Comparison of ENCODE assay signal across 8 cellular contexts in the genomic region with DNA sequence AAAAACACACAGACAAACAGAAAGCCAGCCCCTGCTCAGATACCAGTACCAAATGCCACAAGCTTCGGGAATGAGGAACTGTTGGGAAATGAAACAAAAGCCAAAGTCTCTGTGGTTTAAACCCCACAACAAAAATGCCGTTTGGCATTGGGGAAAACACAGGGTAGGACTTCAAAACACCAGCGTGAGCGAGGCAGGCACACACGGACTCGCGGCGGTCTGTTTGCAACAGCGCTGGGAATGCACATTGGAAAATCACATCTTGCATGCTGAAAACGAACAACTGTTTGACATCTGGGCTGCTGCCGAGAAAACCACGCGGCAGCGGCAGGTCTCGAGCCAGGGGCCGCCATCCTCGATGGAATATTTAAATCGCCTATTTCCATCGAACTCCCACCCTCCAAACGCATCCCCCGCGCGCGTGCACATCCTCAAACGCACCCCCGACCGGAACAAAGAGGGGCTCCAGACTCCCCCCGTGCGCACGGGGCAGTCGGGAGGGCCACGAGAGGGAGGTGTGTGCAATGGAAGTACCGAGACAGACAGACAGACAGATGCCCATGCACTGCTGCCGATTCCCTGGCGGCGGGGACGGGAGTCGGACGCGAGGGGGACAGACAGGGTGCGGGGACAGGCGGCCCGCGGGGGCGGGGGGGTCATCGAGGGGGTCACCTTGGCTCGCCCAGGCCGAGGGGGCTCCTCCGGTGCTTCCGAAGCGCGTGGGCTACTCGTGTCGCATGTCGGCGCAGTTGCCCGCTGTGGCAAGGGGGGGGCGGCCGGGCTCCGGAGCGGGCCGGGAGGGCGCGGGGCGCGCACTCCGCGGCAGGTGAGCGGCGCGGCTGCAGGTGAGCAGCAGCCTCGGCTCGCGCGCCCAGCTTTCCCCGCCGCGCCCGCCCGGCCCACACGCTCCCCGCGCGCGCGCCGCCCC. TPM values are rescaled to one million over a fixed set of nuclear protein-coding genes. Genes with fewer than 3 reads are reported as not detected.
DNase-seq lines count a peak whose midpoint lies in the region; ATAC-seq and TF ChIP-seq lines count a peak whose summit lies in the region.
"Had no signal": no experiment of that assay in that cellular context is flagged by ENCODE, and none has a peak within 500 bp of the region (broad histone marks: within the 10 kb centered on the region; RNA-seq: fewer than 3 reads in every experiment).

A gene with protein sequence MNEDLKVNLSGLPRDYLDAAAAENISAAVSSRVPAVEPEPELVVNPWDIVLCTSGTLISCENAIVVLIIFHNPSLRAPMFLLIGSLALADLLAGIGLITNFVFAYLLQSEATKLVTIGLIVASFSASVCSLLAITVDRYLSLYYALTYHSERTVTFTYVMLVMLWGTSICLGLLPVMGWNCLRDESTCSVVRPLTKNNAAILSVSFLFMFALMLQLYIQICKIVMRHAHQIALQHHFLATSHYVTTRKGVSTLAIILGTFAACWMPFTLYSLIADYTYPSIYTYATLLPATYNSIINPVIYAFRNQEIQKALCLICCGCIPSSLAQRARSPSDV (minus strand): TSS at position 880 of the 928 bp plus-strand sequence. CDS start 959 bp downstream, outside the sequence.

- peaks cover 6% of the 10 kb centered on the region for H3K4me1 ChIP-seq in skeletal muscle satellite cell (ENCODE audit: control insufficient read depth, insufficient read depth, low read length)

- H3K36me3 Mint-ChIP-seq in HFFc6 (ENCODE audit: low read depth) = peaks cover 4% of the 10 kb centered on the region; the same call in 1 of the 2 replicates

- intact Hi-C loops in head of caudate nucleus (cut with DNase I) = no loop called here

- TF ChIP-seq CTCF in HFFc6 (IDR thresholded peaks at IDR 0.05) = no peak

- ATAC-seq in HG02763 (IDR thresholded peaks at IDR 0.05; ENCODE audit: unreplicated experiment) (no peak), GM21737 (IDR thresholded peaks at IDR 0.05; ENCODE audit: unreplicated experiment) (no peak), GM21447 (IDR thresholded peaks at IDR 0.05; ENCODE audit: unreplicated experiment) (no peak)

- H3K27me3 Mint-ChIP-seq in HFFc6 (ENCODE audit: insufficient read depth) = peaks cover 59% of the 10 kb centered on the region

- DNase-seq in HFFc6 (no peak), SW480 (ENCODE audit: low spot score) (peak; percentile 7), head of caudate nucleus (peak in 37 of 42 donors; percentile 13 to 68 (median 38))

- H3K27me3 ChIP-seq in skeletal muscle satellite cell (ENCODE audit: control insufficient read depth, insufficient read depth, low read length) = peaks cover 73% of the 10 kb centered on the region

- no peaks in the 10 kb centered on the region for H3K4me1 Mint-ChIP-seq in HFFc6 (ENCODE audit: low read depth)

- H3K4me3 ChIP-seq in skeletal muscle satellite cell (ENCODE audit: low read length) = peak within 1 kb of the TSS; percentile 35

- no peaks in the 10 kb centered on the region for H3K36me3 ChIP-seq in skeletal muscle satellite cell (ENCODE audit: insufficient read depth, low read length)

- no peak within 1 kb of the TSS for H3K9ac ChIP-seq in skeletal muscle satellite cell (ENCODE audit: low read depth, low read length)

- H3K9me3 Mint-ChIP-seq in HFFc6 = no peaks in the 10 kb centered on the region; the same call in 1 of the 2 replicates

- peak within 1 kb of the TSS; percentile 78 for H3K4me2 ChIP-seq in skeletal muscle satellite cell (ENCODE audit: low read length)

- no peaks in the 10 kb centered on the region for H3K9me3 ChIP-seq in skeletal muscle satellite cell (replicated peaks; ENCODE audit: low read length)

- H3K4me3 Mint-ChIP-seq in HFFc6 = peak within 1 kb of the TSS; percentile 43; the same call in 1 of the 2 replicates

- no peak within 1 kb of the TSS for H3K27ac Mint-ChIP-seq in HFFc6

RNA-seq across cellular contexts. Expression of the gene that starts here (rescaled TPM):
- total RNA-seq in HFFc6 (2021; fragmentation: NEBNext Ultra II Directional; extraction: Animal tissue kit (Norgen Biotek cat#: 25700)) = not detected
- not detected in 2 replicates for total RNA-seq in skeletal muscle satellite cell (2012; rRNA removed)
- total RNA-seq: T-helper 2 cell treated with Interferon-gamma antibody and Interleukin-4, amounts not matched to agents 100 ng/mL and 5 ng/mL, for 36 hours had no signal
